In genomic region chr15:56719774-56720555, GRCh38 we compare ENCODE assay signal across 1 cellular context.
TF ChIP-seq lines count a peak whose summit lies in the region.

No MANE protein-coding gene starts in this region.

TF ChIP-seq in GM23338, 12 proteins besides CTCF, POLR2A, EP300 and RAD21:
- no peak for TF ChIP-seq ZNF462 (CRISPR knock-in tag; IDR thresholded peaks at IDR 0.05)
- no peak for TF ChIP-seq STAT1 (IDR thresholded peaks at IDR 0.05; ENCODE audit: unreplicated experiment)
- TF ChIP-seq JUNB (IDR thresholded peaks at IDR 0.05; ENCODE audit: unreplicated experiment), result no peak
- no peak for TF ChIP-seq CREB1 (CRISPR knock-in tag; IDR thresholded peaks at IDR 0.05; ENCODE audit: low read depth)
- TF ChIP-seq NANOG (IDR thresholded peaks at IDR 0.05; ENCODE audit: borderline replicate concordance), result no peak
- no peak for TF ChIP-seq ETS1 (IDR thresholded peaks at IDR 0.05)
- TF ChIP-seq POLR2AphosphoS5 (IDR thresholded peaks at IDR 0.05; ENCODE audit: low read depth), result no peak
- TF ChIP-seq ZNF114 (CRISPR knock-in tag; IDR thresholded peaks at IDR 0.05), result no peak
- TF ChIP-seq REST (IDR thresholded peaks at IDR 0.05; ENCODE audit: unreplicated experiment), result no peak
- no peak for TF ChIP-seq ZNF331 (CRISPR knock-in tag; IDR thresholded peaks at IDR 0.05; ENCODE audit: low read depth)
- TF ChIP-seq EZH2phosphoT487 (IDR thresholded peaks at IDR 0.05; ENCODE audit: unreplicated experiment), result no peak
- no peak for TF ChIP-seq EZH2 (IDR thresholded peaks at IDR 0.05; ENCODE audit: low read depth, unreplicated experiment)
TF ChIP-seq in GM23338: peak in this region for 0.
